In genomic region chr4:22875592-22876257, GRCh38 we compare ENCODE assay signal across 2 cellular contexts.
TF ChIP-seq lines count a peak whose summit lies in the region.

No MANE protein-coding gene starts in this region.

TF ChIP-seq in GM12878, 131 proteins besides CTCF, POLR2A, EP300 and RAD21 (continues in another document):
- TF ChIP-seq ZBTB11 (CRISPR knock-in tag; IDR thresholded peaks at IDR 0.05) (no peak), PRDM15 (CRISPR knock-in tag; IDR thresholded peaks at IDR 0.05) (no peak), NFYA (IDR thresholded peaks at IDR 0.05; ENCODE audit: borderline replicate concordance, low read depth, low read length) (no peak), CREB1 (IDR thresholded peaks at IDR 0.05; ENCODE audit: low read depth) (no peak), BACH1 (IDR thresholded peaks at IDR 0.05; ENCODE audit: borderline replicate concordance) (no peak), MTA2 (IDR thresholded peaks at IDR 0.05; ENCODE audit: low read depth) (no peak), CHD4 (IDR thresholded peaks at IDR 0.05) (no peak), RELB (IDR thresholded peaks at IDR 0.05; ENCODE audit: low read depth) (no peak), SIN3A (IDR thresholded peaks at IDR 0.05; ENCODE audit: low read depth, low read length) (no peak), SUPT20H (IDR thresholded peaks at IDR 0.05; ENCODE audit: borderline replicate concordance, control insufficient read depth, low read depth, low read length) (no peak), CEBPZ (IDR thresholded peaks at IDR 0.05; ENCODE audit: low read depth, low read length) (no peak), FOXM1 (IDR thresholded peaks at IDR 0.05; ENCODE audit: low read depth, low read length) (no peak), TARDBP (IDR thresholded peaks at IDR 0.05; ENCODE audit: borderline replicate concordance) (no peak), RB1 (IDR thresholded peaks at IDR 0.05; ENCODE audit: borderline replicate concordance) (no peak)

TF ChIP-seq in GM23338, 12 proteins besides CTCF, POLR2A, EP300 and RAD21 (continued from another document):
- TF ChIP-seq POLR2AphosphoS5 (IDR thresholded peaks at IDR 0.05; ENCODE audit: low read depth) (no peak), EZH2phosphoT487 (IDR thresholded peaks at IDR 0.05; ENCODE audit: unreplicated experiment) (no peak), CREB1 (CRISPR knock-in tag; IDR thresholded peaks at IDR 0.05; ENCODE audit: low read depth) (no peak), EZH2 (IDR thresholded peaks at IDR 0.05; ENCODE audit: low read depth, unreplicated experiment) (no peak), ZNF462 (CRISPR knock-in tag; IDR thresholded peaks at IDR 0.05) (no peak), ETS1 (IDR thresholded peaks at IDR 0.05) (no peak), NANOG (IDR thresholded peaks at IDR 0.05; ENCODE audit: borderline replicate concordance) (no peak), STAT1 (IDR thresholded peaks at IDR 0.05; ENCODE audit: unreplicated experiment) (no peak)
TF ChIP-seq in GM23338: peak in this region for 0.
